In genomic region chr20:38842558-38842981, GRCh38 we compare ENCODE assay signal across 9 cellular contexts. TPM values are rescaled to one million over a fixed set of nuclear protein-coding genes. Genes with fewer than 3 reads are reported as not detected.
DNase-seq lines count a peak whose midpoint lies in the region; ATAC-seq and TF ChIP-seq lines count a peak whose summit lies in the region.
"Had no signal": no experiment of that assay in that cellular context is flagged by ENCODE, and none has a peak within 500 bp of the region (broad histone marks: within the 10 kb centered on the region; RNA-seq: fewer than 3 reads in every experiment).

No MANE protein-coding gene starts in this region.

- H3K79me1 ChIP-seq in mesendoderm (ENCODE audit: low read length) = no peaks in the 10 kb centered on the region

- H3K36me3 ChIP-seq in OCI-LY1 (ENCODE audit: insufficient read depth, low read length) (peaks cover 26% of the 10 kb centered on the region), mesendoderm (ENCODE audit: control insufficient read depth, insufficient read depth, low read length) (no peaks in the 10 kb centered on the region)

- H3K4me2 ChIP-seq in OCI-LY1 (ENCODE audit: low read length) (peak overlapping the region; percentile 67), mesendoderm (ENCODE audit: low read length) (no peak overlapping the region)

- H3K4me3 ChIP-seq in OCI-LY1 (ENCODE audit: low read depth, low read length, poor library complexity, severe bottlenecking) (peak overlapping the region; percentile 45), mesendoderm (ENCODE audit: low read length) (no peak overlapping the region)
- H3K4me3 ChIP-seq: skin epidermis had no signal

- H3K18ac ChIP-seq in mesendoderm (ENCODE audit: low read length) = no peak overlapping the region

- H3K36me3 Mint-ChIP-seq in activated naive CD8-positive, alpha-beta T cell treated with anti-CD3 and anti-CD28 coated beads, Interleukin-2, amount 50 U/mL, for 24 hours (ENCODE audit: low read depth) = peaks cover 65% of the 10 kb centered on the region

- H3K4ac ChIP-seq in mesendoderm (ENCODE audit: low read depth, low read length) = no peak overlapping the region

- 100% methylated on average over 1 of the region's 1 CpG for WGBS in mesendoderm (ENCODE audit: extremely low coverage, insufficient coverage, low lambda C conversion rate)

- no peak for TF ChIP-seq CTCF in OCI-LY1 (IDR thresholded peaks at IDR 0.05; ENCODE audit: low read length)

- H3K9me3 ChIP-seq in OCI-LY1 (ENCODE audit: low read length) = no peaks in the 10 kb centered on the region

- H3K4me3 Mint-ChIP-seq in activated naive CD8-positive, alpha-beta T cell treated with anti-CD3 and anti-CD28 coated beads, Interleukin-2, amount 50 U/mL, for 24 hours = peak overlapping the region; percentile 77
- peak overlapping the region; percentile 58 to 63 for H3K4me3 Mint-ChIP-seq in stimulated activated naive CD8-positive, alpha-beta T cell treated with anti-CD3 and anti-CD28 coated beads, Interleukin-15, amount 100 ng/mL, for 72 hours

- DNase-seq in activated naive CD8-positive, alpha-beta T cell treated with anti-CD3 and anti-CD28 coated beads, Interleukin-2, amount 50 U/mL, for 24 hours = peak; percentile 77
- DNase-seq in stimulated activated naive CD8-positive, alpha-beta T cell treated with anti-CD3 and anti-CD28 coated beads, Interleukin-15, amount 100 ng/mL, for 72 hours = peak in 1 of 2 donors; percentile 41
- DNase-seq in GDM1 (lab: John Stamatoyannopoulos, UW) (no peak), mesendoderm (no peak)
- DNase-seq in effector CD8-positive, alpha-beta T cell (lab: John Stamatoyannopoulos, UW) = no peak

- no peak overlapping the region for H4K8ac ChIP-seq in mesendoderm (ENCODE audit: low read depth, low read length)

- H3K9me3 Mint-ChIP-seq in activated naive CD8-positive, alpha-beta T cell treated with anti-CD3 and anti-CD28 coated beads, Interleukin-2, amount 50 U/mL, for 24 hours = peaks cover 3% of the 10 kb centered on the region
- peaks cover 0 to 4% of the 10 kb centered on the region in 2 donors for H3K9me3 Mint-ChIP-seq in stimulated activated naive CD8-positive, alpha-beta T cell treated with anti-CD3 and anti-CD28 coated beads, Interleukin-15, amount 100 ng/mL, for 72 hours

- H4K5ac ChIP-seq in mesendoderm (ENCODE audit: low read length) = no peak overlapping the region

- H3K79me2 ChIP-seq in OCI-LY1 (ENCODE audit: insufficient read depth, low read length) (peaks cover 58% of the 10 kb centered on the region), mesendoderm (ENCODE audit: control insufficient read depth, insufficient read depth, low read length) (no peaks in the 10 kb centered on the region)

- H3K27me3 ChIP-seq in OCI-LY1 (ENCODE audit: insufficient read depth, low read length) (no peaks in the 10 kb centered on the region), mesendoderm (ENCODE audit: insufficient read depth, low read length, poor library complexity) (no peaks in the 10 kb centered on the region)

- no peak overlapping the region for H2BK5ac ChIP-seq in mesendoderm (ENCODE audit: low read length)

- ATAC-seq in GM18505 (IDR thresholded peaks at IDR 0.05; ENCODE audit: unreplicated experiment) (peak; percentile 81), HG02678 (IDR thresholded peaks at IDR 0.05; ENCODE audit: unreplicated experiment) (peak; percentile 88)
- peak; percentile 51 for ATAC-seq in activated naive CD8-positive, alpha-beta T cell treated with anti-CD3 and anti-CD28 coated beads, Interleukin-2, amount 50 U/mL, for 24 hours
- peak; percentile 89 for ATAC-seq in stimulated activated naive CD8-positive, alpha-beta T cell treated with anti-CD3 and anti-CD28 coated beads, Interleukin-15, amount 100 ng/mL, for 72 hours

- H2BK15ac ChIP-seq in mesendoderm (replicated peaks; ENCODE audit: low read depth) = no peak overlapping the region

- H3K4me1 ChIP-seq in OCI-LY1 (ENCODE audit: insufficient read depth, low read length, severe bottlenecking) = peaks cover 100% of the 10 kb centered on the region
- no peaks in the 10 kb centered on the region for H3K4me1 ChIP-seq in mesendoderm (ENCODE audit: control insufficient read depth, low read depth, low read length)

- TF ChIP-seq POLR2A in GM18505 (IDR thresholded peaks at IDR 0.05; ENCODE audit: borderline replicate concordance, extremely low read depth, insufficient read depth, insufficient read length) = no peak

- no peak overlapping the region for H3K56ac ChIP-seq in mesendoderm (ENCODE audit: low read length)

- H2BK120ac ChIP-seq in mesendoderm (ENCODE audit: low read depth, low read length) = no peak overlapping the region

- no peak overlapping the region for H2AFZ ChIP-seq in OCI-LY1 (ENCODE audit: low read length)

- H2AK5ac ChIP-seq in mesendoderm (ENCODE audit: low read length) = no peak overlapping the region

- peak overlapping the region; percentile 100 for H3K27ac ChIP-seq in OCI-LY1 (ENCODE audit: low read depth, low read length, poor library complexity, severe bottlenecking)
- H3K27ac ChIP-seq in mesendoderm (ENCODE audit: low read depth, low read length) = no peak overlapping the region

- H3K23ac ChIP-seq in mesendoderm (ENCODE audit: low read length) = no peak overlapping the region

- peaks cover 19% of the 10 kb centered on the region for H3F3A ChIP-seq in OCI-LY1 (ENCODE audit: insufficient read depth, low read length)

- no peaks in the 10 kb centered on the region for H4K20me1 ChIP-seq in OCI-LY1 (ENCODE audit: insufficient read depth, low read length)

- H3K9me2 ChIP-seq in OCI-LY1 (ENCODE audit: low read depth, low read length) = no peaks in the 10 kb centered on the region

- H3K27me3 Mint-ChIP-seq in activated naive CD8-positive, alpha-beta T cell treated with anti-CD3 and anti-CD28 coated beads, Interleukin-2, amount 50 U/mL, for 24 hours = no peaks in the 10 kb centered on the region
- H3K27me3 Mint-ChIP-seq in stimulated activated naive CD8-positive, alpha-beta T cell treated with anti-CD3 and anti-CD28 coated beads, Interleukin-15, amount 100 ng/mL, for 72 hours = no peaks in the 10 kb centered on the region

- peaks cover 96% of the 10 kb centered on the region for H3K4me1 Mint-ChIP-seq in activated naive CD8-positive, alpha-beta T cell treated with anti-CD3 and anti-CD28 coated beads, Interleukin-2, amount 50 U/mL, for 24 hours
- H3K4me1 Mint-ChIP-seq in stimulated activated naive CD8-positive, alpha-beta T cell treated with anti-CD3 and anti-CD28 coated beads, Interleukin-15, amount 100 ng/mL, for 72 hours = peaks cover 78% of the 10 kb centered on the region

- H3K9ac ChIP-seq in OCI-LY1 (ENCODE audit: low read length) (peak overlapping the region; percentile 82), mesendoderm (ENCODE audit: low read length) (no peak overlapping the region)

- peak overlapping the region; percentile 97 for H3K27ac Mint-ChIP-seq in activated naive CD8-positive, alpha-beta T cell treated with anti-CD3 and anti-CD28 coated beads, Interleukin-2, amount 50 U/mL, for 24 hours
- H3K27ac Mint-ChIP-seq in stimulated activated naive CD8-positive, alpha-beta T cell treated with anti-CD3 and anti-CD28 coated beads, Interleukin-15, amount 100 ng/mL, for 72 hours = peak overlapping the region; percentile 88 to 94

RNA-seq across cellular contexts. Expression of gene PPP1R16B, which starts 37.1 kb away (rescaled TPM):
- polyA plus RNA-seq in mesendoderm (2013, experiment 1 of 2) = 6.2 TPM
- 6.4 TPM for polyA plus RNA-seq in mesendoderm (2013, experiment 2 of 2)
